10 cellular contexts compared by ENCODE assay signal in the genomic region with DNA sequence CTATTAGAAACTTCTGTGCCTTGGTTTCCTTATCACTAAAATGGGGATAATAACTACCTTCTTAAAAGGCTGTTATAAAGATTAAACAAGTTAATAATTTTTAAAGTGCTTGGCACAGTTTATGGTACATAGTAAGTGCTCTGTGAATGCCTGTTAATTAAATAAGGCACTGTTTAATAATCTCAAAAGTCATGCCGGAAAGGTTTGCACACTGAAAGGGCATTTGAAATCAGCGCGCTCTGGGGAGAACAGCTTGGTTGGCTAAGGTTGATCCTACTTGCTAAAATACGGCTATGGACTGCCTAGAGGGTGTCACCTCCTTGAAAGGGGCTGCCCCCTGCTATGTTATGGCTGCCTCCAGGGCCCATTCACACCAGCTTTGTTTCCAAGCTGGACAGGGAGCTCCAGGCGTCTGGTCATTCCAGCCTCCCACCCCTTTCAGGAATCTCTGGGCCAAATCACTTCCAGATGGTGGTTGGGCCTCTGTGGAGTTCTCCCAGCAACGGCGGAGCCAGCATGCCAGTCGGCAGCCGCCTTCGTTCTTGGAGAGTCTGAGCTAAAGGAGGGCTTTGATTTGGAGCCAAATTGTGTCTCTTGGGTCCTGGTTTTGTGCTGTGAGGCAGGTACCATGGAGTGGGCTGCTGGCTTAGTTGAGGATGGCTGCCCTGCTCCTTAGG. TPM values are rescaled to one million over a fixed set of nuclear protein-coding genes. Genes with fewer than 3 reads are reported as not detected.
A peak's percentile ranks its signal among the peaks of the same experiment; 100 is the strongest.
DNase-seq lines count a peak whose midpoint lies in the region; ATAC-seq and TF ChIP-seq lines count a peak whose summit lies in the region.
"Had no signal": no experiment of that assay in that cellular context is flagged by ENCODE, and none has a peak within 500 bp of the region (broad histone marks: within the 10 kb centered on the region; RNA-seq: fewer than 3 reads in every experiment).

No MANE protein-coding gene starts in this region.

- POLR2A ChIA-PET in Panc1 (lab: Charles Lee), result interaction anchor here (0.6 kb wide), 1 partner anchor 70 kb away, joined by 14 read pairs; no protein-coding TSS in a partner anchor

- H3K79me2 ChIP-seq in fibroblast of lung (ENCODE audit: control insufficient read depth, insufficient read depth, low read length), result peaks cover 86% of the 10 kb centered on the region
- H3K79me2 ChIP-seq in osteoblast (ENCODE audit: insufficient read depth, low read length), result peaks cover 93% of the 10 kb centered on the region

- H3K4me3 ChIP-seq in AG09309 (ENCODE audit: control insufficient read depth, low read depth, low read length) (no peak overlapping the region), Panc1 (ENCODE audit: low read depth in 2 of 2, low read length in 2 of 2) (no peak overlapping the region), fibroblast of lung (replicated peaks in 1 of 4; ENCODE audit: control extremely low read depth in 1 of 4, insufficient read depth in 1 of 4, low read depth in 3 of 4, low read length in 4 of 4) (no peak overlapping the region), osteoblast (ENCODE audit: insufficient read depth, low read length) (no peak overlapping the region)
- H3K4me3 ChIP-seq: SJCRH30 had no signal

- H3K9ac ChIP-seq in fibroblast of lung (ENCODE audit: insufficient read depth, low read length), result no peak overlapping the region

- no TSS peak for BruUV-seq in Panc1 (replicated peaks; lab: Mats Ljungman, UMichigan)

- H2AFZ ChIP-seq in fibroblast of lung (ENCODE audit: low read length) (no peak overlapping the region), osteoblast (ENCODE audit: low read length) (no peak overlapping the region)

- TF ChIP-seq CTCF in AG09309 (IDR thresholded peaks at IDR 0.05; ENCODE audit: control insufficient read depth, insufficient read depth, low read depth, low read length, missing control alignments) (no peak), Panc1 (IDR thresholded peaks at IDR 0.05) (no peak), fibroblast of lung (conservative IDR thresholded peaks at IDR 0.05 in 1 of 2, IDR thresholded peaks at IDR 0.05 in 1 of 2; ENCODE audit: low read depth in 1 of 2, low read length in 2 of 2) (no peak), osteoblast (IDR thresholded peaks at IDR 0.05; ENCODE audit: extremely low read depth, low read depth, low read length) (no peak)

- DNase-seq in AG09309 (ENCODE audit: low read depth) (peak; percentile 83), Panc1 (ENCODE audit: low read depth, low spot score) (no peak), fibroblast of lung (ENCODE audit: low read depth in 2 of 2) (peak; percentile 86 to 94), osteoblast (ENCODE audit: insufficient read length, low spot score, missing footprints) (peak; percentile 92), T1000 (lab: John Stamatoyannopoulos, UW) (no peak), 8988T (no peak)
- no peak for DNase-seq in stimulated activated CD4-positive, alpha-beta T cell treated with anti-CD3 and anti-CD28 coated beads, Interleukin-4, amount 100 ng/mL, for 1 hour
- DNase-seq: activated effector memory CD4-positive, alpha-beta T cell treated with Interleukin-2 at 50 U/mL for 16 hours; SJCRH30 had no signal

- H3K9me3 ChIP-seq in Panc1 (ENCODE audit: control insufficient read depth, insufficient read depth, low read depth, low read length) (no peaks in the 10 kb centered on the region), fibroblast of lung (ENCODE audit: control insufficient read depth, insufficient read depth, low read depth, low read length) (no peaks in the 10 kb centered on the region), osteoblast (ENCODE audit: low read depth, low read length) (no peaks in the 10 kb centered on the region)
- H3K9me3 ChIP-seq: SJCRH30 had no signal

- ATAC-seq in Panc1, result no peak
- no peak for ATAC-seq in GM18868 (IDR thresholded peaks at IDR 0.05; ENCODE audit: unreplicated experiment)

- H4K20me1 ChIP-seq in fibroblast of lung (ENCODE audit: control insufficient read depth, extremely low read depth, insufficient read depth, low read length) (no peaks in the 10 kb centered on the region), osteoblast (ENCODE audit: insufficient read depth, low read length) (peaks cover 79% of the 10 kb centered on the region)

- CTCF ChIA-PET in Panc1 (lab: Charles Lee), result no interaction called here

- H3K4me1 ChIP-seq in Panc1 (ENCODE audit: control insufficient read depth, insufficient read depth, low read length) (peaks cover 60% of the 10 kb centered on the region), fibroblast of lung (ENCODE audit: control insufficient read depth, extremely low read depth, insufficient read depth, low read length) (peaks cover 18% of the 10 kb centered on the region), osteoblast (ENCODE audit: insufficient read depth, low read length) (peaks cover 49% of the 10 kb centered on the region)

- H3K27ac ChIP-seq in Panc1 (ENCODE audit: low read length), result peak overlapping the region; percentile 54
- H3K27ac ChIP-seq in fibroblast of lung (ENCODE audit: insufficient read depth, low read length), result peak overlapping the region; percentile 23
- peak overlapping the region; percentile 38 for H3K27ac ChIP-seq in osteoblast (ENCODE audit: low read depth, low read length)
- H3K27ac ChIP-seq: SJCRH30 had no signal

- H3K36me3 ChIP-seq in Panc1 (ENCODE audit: control insufficient read depth, insufficient read depth, low read length) (peaks cover 3% of the 10 kb centered on the region; the same call in 1 of the 2 replicates), fibroblast of lung (ENCODE audit: control insufficient read depth, insufficient read depth, low read length) (no peaks in the 10 kb centered on the region), osteoblast (ENCODE audit: insufficient read depth, low read length) (no peaks in the 10 kb centered on the region)
- H3K36me3 ChIP-seq: SJCRH30 had no signal

- in situ Hi-C loops in Panc1 (cut with HindIII; ENCODE audit: low pct_unique_long_range_greater_than_20kb, low sequenced_read_pairs), result no loop called here

- intact Hi-C loops in Panc1 (cut with micrococcal nuclease; ENCODE audit: unreplicated experiment), result loop anchor here (5.0 kb wide), 1 partner anchor 33 kb away; no protein-coding TSS in a partner anchor

- H3K27me3 ChIP-seq in Panc1 (ENCODE audit: control insufficient read depth, insufficient read depth, low read length) (no peaks in the 10 kb centered on the region), fibroblast of lung (ENCODE audit: control insufficient read depth, insufficient read depth, low read length) (no peaks in the 10 kb centered on the region), osteoblast (ENCODE audit: insufficient read depth, low read length) (no peaks in the 10 kb centered on the region)
- H3K27me3 ChIP-seq: SJCRH30 had no signal

- H3K4me2 ChIP-seq in fibroblast of lung (ENCODE audit: extremely low read depth, insufficient read depth, low read length) (peak overlapping the region; percentile 61), osteoblast (ENCODE audit: insufficient read depth, low read length) (peak overlapping the region; percentile 29)

RNA-seq across cellular contexts. Expression of gene FLNB, which starts 5.9 kb away (rescaled TPM):
- 309 TPM for total RNA-seq in Panc1 (2021; ENCODE audit: unreplicated experiment)
- polyA plus RNA-seq in Panc1 (2012; ENCODE audit: insufficient read length), result 366 TPM
- 51.6 and 81.7 TPM in 2 replicates for total RNA-seq in fibroblast of lung
- 47.9 and 105 TPM in 2 replicates for polyA plus RNA-seq in fibroblast of lung
- 58.4 and 119 TPM in 2 replicates for polyA plus RNA-seq in fibroblast of lung (2012)
- 157 and 358 TPM in 2 replicates for polyA minus RNA-seq in fibroblast of lung (ENCODE audit: low replicate concordance)
- total RNA-seq in osteoblast, result 259 and 274 TPM in 2 replicates

Comparison
In these comparisons a context has a peak if more than half of its experiments do, and no peak if none do; other contexts are left out.
1. DNase-seq: peak in AG09309 (single experiment), fibroblast of lung (2 of 2) and osteoblast (single experiment); none in Panc1 (single experiment), T1000 (single experiment), 8988T (single experiment) and stimulated activated CD4-positive, alpha-beta T cell treated with anti-CD3 and anti-CD28 coated beads, Interleukin-4, amount 100 ng/mL, for 1 hour (single experiment).
2. Peak in every context shown above with its lines, with median percentiles within 50 percentile points of each other: H3K27ac ChIP-seq.